Comparison of ENCODE assay signal across 8 cellular contexts in genomic region chr6:88963139-88964090, GRCh38. TPM values are rescaled to one million over a fixed set of nuclear protein-coding genes. Genes with fewer than 3 reads are reported as not detected.
DNase-seq lines count a peak whose midpoint lies in the region; ATAC-seq and TF ChIP-seq lines count a peak whose summit lies in the region.

TSS of gene RNGTT (minus strand) at chr6:88963618. CDS start at chr6:88963409, 209 bp downstream.

- H3K9me3 Mint-ChIP-seq in activated T-helper 1 cell treated with anti-CD3 and anti-CD28 coated beads, Interleukin-12 subunit alpha, Interleukin-12 subunit beta, Interleukin-2, Interleukin-4 antibody, amounts not matched to agents 30 ng/mL and 10 ng/mL and 1 ng/mL, durations not matched to agents 14 hours and 24 hours and 36 hours, result peaks cover under 1% of the 10 kb centered on the region
- peaks cover 6 to 27% (median 16%) of the 10 kb centered on the region in 7 donors for H3K9me3 Mint-ChIP-seq in naive B cell
- peaks cover 7% of the 10 kb centered on the region for H3K9me3 Mint-ChIP-seq in stimulated activated memory B cell treated with anti-CD40 and anti-IgM and Interleukin-4, amounts not matched to agents 10 μg/mL and 1 μg/mL and 100 μg/mL, for 72 hours

- no peak for TF ChIP-seq CTCF in DND-41 (IDR thresholded peaks at IDR 0.05; ENCODE audit: borderline replicate concordance, extremely low read depth, low read length, poor library complexity, severe bottlenecking)

- peaks cover 8% of the 10 kb centered on the region for H3K36me3 ChIP-seq in DND-41 (ENCODE audit: insufficient read depth, low read length)
- H3K36me3 ChIP-seq in GM23248 (ENCODE audit: low read depth), result no peaks in the 10 kb centered on the region

- H3K4me1 Mint-ChIP-seq in activated T-helper 1 cell treated with anti-CD3 and anti-CD28 coated beads, Interleukin-12 subunit alpha, Interleukin-12 subunit beta, Interleukin-2, Interleukin-4 antibody, amounts not matched to agents 30 ng/mL and 10 ng/mL and 1 ng/mL, durations not matched to agents 14 hours and 24 hours and 36 hours (ENCODE audit: low read depth), result peaks cover 33% of the 10 kb centered on the region
- peaks cover 36 to 54% (median 49%) of the 10 kb centered on the region in 3 donors for H3K4me1 Mint-ChIP-seq in naive B cell
- H3K4me1 Mint-ChIP-seq in stimulated activated memory B cell treated with anti-CD40 and anti-IgM and Interleukin-4, amounts not matched to agents 10 μg/mL and 1 μg/mL and 100 μg/mL, for 72 hours, result peaks cover 33% of the 10 kb centered on the region

- intact Hi-C loops in activated T-helper 1 cell treated with anti-CD3 and anti-CD28 coated beads, Interleukin-12 subunit alpha, Interleukin-12 subunit beta, Interleukin-2, Interleukin-4 antibody, amounts not matched to agents 30 ng/mL and 10 ng/mL and 1 ng/mL, durations not matched to agents 14 hours and 24 hours and 36 hours (cut with micrococcal nuclease), result loop anchor here (1.0 to 5.0 kb wide), 13 partner anchors 117 to 1811 kb away; partner anchors contain the start of genes AKIRIN2, CFAP206, LYRM2 and MAP3K7

- H3K4me3 Mint-ChIP-seq in activated T-helper 1 cell treated with anti-CD3 and anti-CD28 coated beads, Interleukin-12 subunit alpha, Interleukin-12 subunit beta, Interleukin-2, Interleukin-4 antibody, amounts not matched to agents 30 ng/mL and 10 ng/mL and 1 ng/mL, durations not matched to agents 14 hours and 24 hours and 36 hours, result peak within 1 kb of the TSS; percentile 98
- peak within 1 kb of the TSS; percentile 97 to 100 (median 98) for H3K4me3 Mint-ChIP-seq in naive B cell
- H3K4me3 Mint-ChIP-seq in stimulated activated memory B cell treated with anti-CD40 and anti-IgM and Interleukin-4, amounts not matched to agents 10 μg/mL and 1 μg/mL and 100 μg/mL, for 72 hours, result peak within 1 kb of the TSS; percentile 96

- H3K27ac Mint-ChIP-seq in activated T-helper 1 cell treated with anti-CD3 and anti-CD28 coated beads, Interleukin-12 subunit alpha, Interleukin-12 subunit beta, Interleukin-2, Interleukin-4 antibody, amounts not matched to agents 30 ng/mL and 10 ng/mL and 1 ng/mL, durations not matched to agents 14 hours and 24 hours and 36 hours, result peak within 1 kb of the TSS; percentile 84
- peak within 1 kb of the TSS; percentile 93 to 98 (median 97) for H3K27ac Mint-ChIP-seq in naive B cell
- H3K27ac Mint-ChIP-seq in stimulated activated memory B cell treated with anti-CD40 and anti-IgM and Interleukin-4, amounts not matched to agents 10 μg/mL and 1 μg/mL and 100 μg/mL, for 72 hours, result peak within 1 kb of the TSS; percentile 95

- H3K9me2 ChIP-seq in GM23248 (ENCODE audit: insufficient read depth), result no peaks in the 10 kb centered on the region

- ATAC-seq in DND-41 (ENCODE audit: insufficient read depth, low read depth), result peak; percentile 98
- peak; percentile 98 for ATAC-seq in naive B cell (ENCODE audit: low read depth in 2 of 2)
- peak; percentile 100 for ATAC-seq in stimulated activated memory B cell treated with anti-CD40 and anti-IgM and Interleukin-4, amounts not matched to agents 10 μg/mL and 1 μg/mL and 100 μg/mL, for 72 hours

- H3K4me1 ChIP-seq in DND-41 (ENCODE audit: insufficient read depth, low read length), result peaks cover 35% of the 10 kb centered on the region
- H3K4me1 ChIP-seq in GM23248 (ENCODE audit: insufficient read depth), result peaks cover 11% of the 10 kb centered on the region; the same call in 1 of the 2 replicates

- DNase-seq in DND-41 (peak; percentile 99), GM23248 (peak; percentile 99), Kasumi-1 (lab: John Stamatoyannopoulos, UW) (peak; percentile 98), RPMI7951 (ENCODE audit: low read depth) (peak; percentile 98), fibroblast of gingiva (ENCODE audit: low read depth) (peak; percentile 98), naive B cell (peak; percentile 94)
- DNase-seq in activated T-helper 1 cell treated with anti-CD3 and anti-CD28 coated beads, Interleukin-12 subunit alpha, Interleukin-12 subunit beta, Interleukin-2, Interleukin-4 antibody, amounts not matched to agents 30 ng/mL and 10 ng/mL and 1 ng/mL, durations not matched to agents 14 hours and 24 hours and 36 hours (ENCODE audit: low spot score), result peak; percentile 97

- H2AFZ ChIP-seq in DND-41 (ENCODE audit: low read depth, low read length) (peak within 1 kb of the TSS; percentile 98), GM23248 (peak within 1 kb of the TSS; percentile 100)

- in situ Hi-C loops in GM23248 (cut with MboI), result no loop called here

- H3K4me3 ChIP-seq in DND-41 (ENCODE audit: low read depth in 1 of 2, low read length in 2 of 2) (peak within 1 kb of the TSS; percentile 98 to 99), GM23248 (peak within 1 kb of the TSS; percentile 80)

- H3K27me3 Mint-ChIP-seq in activated T-helper 1 cell treated with anti-CD3 and anti-CD28 coated beads, Interleukin-12 subunit alpha, Interleukin-12 subunit beta, Interleukin-2, Interleukin-4 antibody, amounts not matched to agents 30 ng/mL and 10 ng/mL and 1 ng/mL, durations not matched to agents 14 hours and 24 hours and 36 hours (ENCODE audit: insufficient read depth), result peaks cover 7% of the 10 kb centered on the region
- no peaks in the 10 kb centered on the region for H3K27me3 Mint-ChIP-seq in naive B cell
- no peaks in the 10 kb centered on the region for H3K27me3 Mint-ChIP-seq in stimulated activated memory B cell treated with anti-CD40 and anti-IgM and Interleukin-4, amounts not matched to agents 10 μg/mL and 1 μg/mL and 100 μg/mL, for 72 hours

- WGBS in GM23248 (ENCODE audit: low coverage in 1 of 2, low lambda C conversion rate in 2 of 2, missing lambda C conversion rate in 2 of 2), 2 experiments, result 1 to 2% methylated on average over 71 to 74 of the region's 74 CpGs

- H3K79me2 ChIP-seq in DND-41 (ENCODE audit: insufficient read depth, low read length) (peaks cover 58% of the 10 kb centered on the region), GM23248 (ENCODE audit: insufficient read depth) (peaks cover 49% of the 10 kb centered on the region)

- H3K9ac ChIP-seq in DND-41 (ENCODE audit: low read depth, low read length) (peak within 1 kb of the TSS; percentile 84), GM23248 (peak within 1 kb of the TSS; percentile 95)

- H3K36me3 Mint-ChIP-seq in activated T-helper 1 cell treated with anti-CD3 and anti-CD28 coated beads, Interleukin-12 subunit alpha, Interleukin-12 subunit beta, Interleukin-2, Interleukin-4 antibody, amounts not matched to agents 30 ng/mL and 10 ng/mL and 1 ng/mL, durations not matched to agents 14 hours and 24 hours and 36 hours (ENCODE audit: low read depth), result peaks cover 3% of the 10 kb centered on the region
- H3K36me3 Mint-ChIP-seq in naive B cell, result peaks cover under 1 to 7% of the 10 kb centered on the region in 2 donors
- H3K36me3 Mint-ChIP-seq in stimulated activated memory B cell treated with anti-CD40 and anti-IgM and Interleukin-4, amounts not matched to agents 10 μg/mL and 1 μg/mL and 100 μg/mL, for 72 hours, result peaks cover 7% of the 10 kb centered on the region

- H3K27me3 ChIP-seq in DND-41 (ENCODE audit: insufficient read depth, low read length, poor library complexity) (no peaks in the 10 kb centered on the region), GM23248 (replicated peaks; ENCODE audit: insufficient read depth) (no peaks in the 10 kb centered on the region)

- no peaks in the 10 kb centered on the region for H3K9me3 ChIP-seq in DND-41 (ENCODE audit: insufficient read depth, low read length, severe bottlenecking)
- peaks cover 4% of the 10 kb centered on the region for H3K9me3 ChIP-seq in GM23248 (ENCODE audit: low read depth)

- peak within 1 kb of the TSS; percentile 85 for H3K27ac ChIP-seq in DND-41 (ENCODE audit: low read length)
- peak within 1 kb of the TSS; percentile 66 for H3K27ac ChIP-seq in GM23248

- H3K4me2 ChIP-seq in DND-41 (ENCODE audit: insufficient read depth, low read length) (peak within 1 kb of the TSS; percentile 70), GM23248 (ENCODE audit: unreplicated experiment) (peak within 1 kb of the TSS; percentile 92)

- H3F3A ChIP-seq in GM23248 (ENCODE audit: insufficient read depth), result no peaks in the 10 kb centered on the region

- H4K20me1 ChIP-seq in DND-41 (ENCODE audit: insufficient read depth, low read length) (peaks cover 8% of the 10 kb centered on the region; the same call in 1 of the 2 replicates), GM23248 (ENCODE audit: insufficient read depth) (no peaks in the 10 kb centered on the region; the same call in 1 of the 2 replicates)

RNA-seq across cellular contexts. Expression of gene RNGTT, which starts in this region (rescaled TPM):
- 15.0 and 21.5 TPM in 2 replicates for total RNA-seq in GM23248 (2014; rRNA removed; shearing (Covaris generic))
- 9.2 and 10.9 TPM in 2 replicates for polyA plus RNA-seq in GM23248 (2016; fragmentation: Nextera tagmentation; extraction: Ambion mirVana)
- total RNA-seq in RPMI7951 (2014; rRNA removed; shearing (Covaris generic)), result 25.3 and 25.7 TPM in 2 replicates
- total RNA-seq in activated T-helper 1 cell treated with anti-CD3 and anti-CD28 coated beads, Interleukin-12 subunit alpha, Interleukin-12 subunit beta, Interleukin-2, Interleukin-4 antibody, amounts not matched to agents 30 ng/mL and 10 ng/mL and 1 ng/mL, durations not matched to agents 14 hours and 24 hours and 36 hours, result 21.6 and 25.3 TPM in 2 replicates
- 10 to 100 TPM; 17.9 to 59.8 (median 40.0) TPM for polyA plus RNA-seq in naive B cell (ENCODE audit: low read depth in 6 of 6)

Comparison
In these comparisons a context has a peak if more than half of its experiments do, and no peak if none do; other contexts are left out.
1. Peak in every context shown above with its lines: DNase-seq, ATAC-seq, H3K4me3 ChIP-seq and H3K27ac ChIP-seq.